1 cellular context compared by ENCODE assay signal in the genomic region with DNA sequence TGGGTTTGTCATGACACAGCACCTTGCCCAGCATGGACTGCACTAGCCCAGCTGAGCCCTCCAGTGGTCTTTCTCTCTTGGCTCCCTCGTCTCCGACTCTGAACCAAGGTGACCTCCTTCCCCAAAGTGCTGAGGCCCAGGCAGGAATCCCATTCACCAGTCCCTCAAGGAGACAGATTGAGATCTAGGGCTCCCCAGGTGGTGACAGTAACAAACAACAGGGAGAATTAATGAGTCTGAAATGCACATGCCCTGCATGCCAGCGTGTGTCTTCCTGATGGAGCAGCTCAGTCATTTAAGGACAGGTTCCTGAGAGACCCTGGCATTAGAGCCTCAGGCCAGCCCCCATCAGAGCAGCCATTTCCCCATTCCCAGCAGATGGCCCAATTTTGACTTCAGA.
TF ChIP-seq lines count a peak whose summit lies in the region.

No MANE protein-coding gene starts in this region.

TF ChIP-seq in GM23338, 12 proteins besides CTCF, POLR2A, EP300 and RAD21 (continued from another document):
- TF ChIP-seq, protein P1, sequence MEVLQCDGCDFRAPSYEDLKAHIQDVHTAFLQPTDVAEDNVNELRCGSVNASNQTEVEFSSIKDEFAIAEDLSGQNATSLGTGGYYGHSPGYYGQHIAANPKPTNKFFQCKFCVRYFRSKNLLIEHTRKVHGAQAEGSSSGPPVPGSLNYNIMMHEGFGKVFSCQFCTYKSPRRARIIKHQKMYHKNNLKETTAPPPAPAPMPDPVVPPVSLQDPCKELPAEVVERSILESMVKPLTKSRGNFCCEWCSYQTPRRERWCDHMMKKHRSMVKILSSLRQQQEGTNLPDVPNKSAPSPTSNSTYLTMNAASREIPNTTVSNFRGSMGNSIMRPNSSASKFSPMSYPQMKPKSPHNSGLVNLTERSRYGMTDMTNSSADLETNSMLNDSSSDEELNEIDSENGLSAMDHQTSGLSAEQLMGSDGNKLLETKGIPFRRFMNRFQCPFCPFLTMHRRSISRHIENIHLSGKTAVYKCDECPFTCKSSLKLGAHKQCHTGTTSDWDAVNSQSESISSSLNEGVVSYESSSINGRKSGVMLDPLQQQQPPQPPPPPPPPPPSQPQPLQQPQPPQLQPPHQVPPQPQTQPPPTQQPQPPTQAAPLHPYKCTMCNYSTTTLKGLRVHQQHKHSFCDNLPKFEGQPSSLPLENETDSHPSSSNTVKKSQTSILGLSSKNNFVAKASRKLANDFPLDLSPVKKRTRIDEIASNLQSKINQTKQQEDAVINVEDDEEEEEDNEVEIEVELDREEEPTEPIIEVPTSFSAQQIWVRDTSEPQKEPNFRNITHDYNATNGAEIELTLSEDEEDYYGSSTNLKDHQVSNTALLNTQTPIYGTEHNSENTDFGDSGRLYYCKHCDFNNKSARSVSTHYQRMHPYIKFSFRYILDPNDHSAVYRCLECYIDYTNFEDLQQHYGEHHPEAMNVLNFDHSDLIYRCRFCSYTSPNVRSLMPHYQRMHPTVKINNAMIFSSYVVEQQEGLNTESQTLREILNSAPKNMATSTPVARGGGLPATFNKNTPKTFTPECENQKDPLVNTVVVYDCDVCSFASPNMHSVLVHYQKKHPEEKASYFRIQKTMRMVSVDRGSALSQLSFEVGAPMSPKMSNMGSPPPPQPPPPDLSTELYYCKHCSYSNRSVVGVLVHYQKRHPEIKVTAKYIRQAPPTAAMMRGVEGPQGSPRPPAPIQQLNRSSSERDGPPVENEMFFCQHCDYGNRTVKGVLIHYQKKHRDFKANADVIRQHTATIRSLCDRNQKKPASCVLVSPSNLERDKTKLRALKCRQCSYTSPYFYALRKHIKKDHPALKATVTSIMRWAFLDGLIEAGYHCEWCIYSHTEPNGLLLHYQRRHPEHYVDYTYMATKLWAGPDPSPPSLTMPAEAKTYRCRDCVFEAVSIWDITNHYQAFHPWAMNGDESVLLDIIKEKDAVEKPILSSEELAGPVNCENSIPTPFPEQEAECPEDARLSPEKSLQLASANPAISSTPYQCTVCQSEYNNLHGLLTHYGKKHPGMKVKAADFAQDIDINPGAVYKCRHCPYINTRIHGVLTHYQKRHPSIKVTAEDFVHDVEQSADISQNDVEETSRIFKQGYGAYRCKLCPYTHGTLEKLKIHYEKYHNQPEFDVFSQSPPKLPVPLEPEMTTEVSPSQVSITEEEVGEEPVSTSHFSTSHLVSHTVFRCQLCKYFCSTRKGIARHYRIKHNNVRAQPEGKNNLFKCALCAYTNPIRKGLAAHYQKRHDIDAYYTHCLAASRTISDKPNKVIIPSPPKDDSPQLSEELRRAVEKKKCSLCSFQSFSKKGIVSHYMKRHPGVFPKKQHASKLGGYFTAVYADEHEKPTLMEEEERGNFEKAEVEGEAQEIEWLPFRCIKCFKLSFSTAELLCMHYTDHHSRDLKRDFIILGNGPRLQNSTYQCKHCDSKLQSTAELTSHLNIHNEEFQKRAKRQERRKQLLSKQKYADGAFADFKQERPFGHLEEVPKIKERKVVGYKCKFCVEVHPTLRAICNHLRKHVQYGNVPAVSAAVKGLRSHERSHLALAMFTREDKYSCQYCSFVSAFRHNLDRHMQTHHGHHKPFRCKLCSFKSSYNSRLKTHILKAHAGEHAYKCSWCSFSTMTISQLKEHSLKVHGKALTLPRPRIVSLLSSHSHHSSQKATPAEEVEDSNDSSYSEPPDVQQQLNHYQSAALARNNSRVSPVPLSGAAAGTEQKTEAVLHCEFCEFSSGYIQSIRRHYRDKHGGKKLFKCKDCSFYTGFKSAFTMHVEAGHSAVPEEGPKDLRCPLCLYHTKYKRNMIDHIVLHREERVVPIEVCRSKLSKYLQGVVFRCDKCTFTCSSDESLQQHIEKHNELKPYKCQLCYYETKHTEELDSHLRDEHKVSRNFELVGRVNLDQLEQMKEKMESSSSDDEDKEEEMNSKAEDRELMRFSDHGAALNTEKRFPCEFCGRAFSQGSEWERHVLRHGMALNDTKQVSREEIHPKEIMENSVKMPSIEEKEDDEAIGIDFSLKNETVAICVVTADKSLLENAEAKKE (CRISPR knock-in tag; IDR thresholded peaks at IDR 0.05) = no peak
- TF ChIP-seq POLR2AphosphoS5 (IDR thresholded peaks at IDR 0.05; ENCODE audit: low read depth) (no peak), EZH2 (IDR thresholded peaks at IDR 0.05; ENCODE audit: low read depth, unreplicated experiment) (no peak)
